Comparison of ENCODE assay signal across 1 cellular context in genomic region chr7:101659706-101660105, GRCh38.
TF ChIP-seq lines count a peak whose summit lies in the region.

No MANE protein-coding gene starts in this region.

TF ChIP-seq in K562, 482 proteins besides CTCF, POLR2A, EP300 and RAD21:
- TF ChIP-seq ZNF274 (IDR thresholded peaks at IDR 0.05; ENCODE audit: borderline replicate concordance, low read depth, low read length) = no peak
